Comparison of ENCODE assay signal across 17 cellular contexts in genomic region chr6:28395918-28396317, GRCh38. TPM values are rescaled to one million over a fixed set of nuclear protein-coding genes. Genes with fewer than 3 reads are reported as not detected.
"Had no signal": no experiment of that assay in that cellular context is flagged by ENCODE, and none has a peak within 500 bp of the region (broad histone marks: within the 10 kb centered on the region; RNA-seq: fewer than 3 reads in every experiment).

No MANE protein-coding gene starts in this region.

- H3K4me3 Mint-ChIP-seq: activated CD4-positive, alpha-beta memory T cell treated with anti-CD3 and anti-CD28 coated beads, Interleukin-2, amount 10 ng/mL, durations not matched to agents 7 days and 5 days; activated T-cell treated with anti-CD3 and anti-CD28 coated beads, Interleukin-2, amount 50 U/mL, for 4 hours; stimulated activated naive B cell treated with anti-CD40 and anti-IgM and Interleukin-4, amounts not matched to agents 10 μg/mL and 1 μg/mL and 100 μg/mL, for 72 hours had no signal

- ATAC-seq: activated T-cell treated with anti-CD3 and anti-CD28 coated beads, Interleukin-2, amount 50 U/mL, for 4 hours; mucosa of descending colon; naive thymus-derived CD4-positive, alpha-beta T cell; stimulated activated naive B cell treated with anti-CD40 and anti-IgM and Interleukin-4, amounts not matched to agents 10 μg/mL and 1 μg/mL and 100 μg/mL, for 72 hours; T-cell had no signal

- H3K27ac Mint-ChIP-seq: activated CD4-positive, alpha-beta memory T cell treated with anti-CD3 and anti-CD28 coated beads, Interleukin-2, amount 10 ng/mL, durations not matched to agents 7 days and 5 days; stimulated activated naive B cell treated with anti-CD40 and anti-IgM and Interleukin-4, amounts not matched to agents 10 μg/mL and 1 μg/mL and 100 μg/mL, for 72 hours; T-cell had no signal

- H3K9me3 Mint-ChIP-seq: activated T-cell treated with anti-CD3 and anti-CD28 coated beads, Interleukin-2, amount 50 U/mL, for 4 hours; stimulated activated naive B cell treated with anti-CD40 and anti-IgM and Interleukin-4, amounts not matched to agents 10 μg/mL and 1 μg/mL and 100 μg/mL, for 72 hours had no signal

- H3K27ac ChIP-seq: ascending aorta had no signal

- H3K4me3 ChIP-seq: ascending aorta, mucosa of descending colon had no signal

- FAIRE-seq: endometrium had no signal

- DNase-seq: activated CD4-positive, alpha-beta memory T cell treated with anti-CD3 and anti-CD28 coated beads, Interleukin-2, amount 10 ng/mL, durations not matched to agents 7 days and 5 days; activated CD4-positive, alpha-beta T cell treated with anti-CD3 and anti-CD28 coated beads for 4 hours; activated gamma-delta T cell; activated T-cell treated with anti-CD3 and anti-CD28 coated beads, Interleukin-2, amount 50 U/mL, for 4 hours; islet precursor cell; mucosa of descending colon; naive thymus-derived CD4-positive, alpha-beta T cell; nucleus accumbens; posterior cingulate gyrus; retina; stimulated activated CD4-positive, alpha-beta T cell treated with anti-CD3 and anti-CD28 coated beads, Interleukin-2, amount 100 ng/mL, for 48 hours; stimulated activated naive B cell treated with anti-CD40 and anti-IgM and Interleukin-4, amounts not matched to agents 10 μg/mL and 1 μg/mL and 100 μg/mL, for 72 hours; T-cell; T1000; trophoblast cell had no signal

- H3K27me3 ChIP-seq: ascending aorta had no signal

- H3K9me3 ChIP-seq: mucosa of descending colon had no signal

RNA-seq across cellular contexts. Expression of gene ZSCAN23, which starts 47.4 kb away (rescaled TPM):
- total RNA-seq: ascending aorta had no signal
